In the genomic region with DNA sequence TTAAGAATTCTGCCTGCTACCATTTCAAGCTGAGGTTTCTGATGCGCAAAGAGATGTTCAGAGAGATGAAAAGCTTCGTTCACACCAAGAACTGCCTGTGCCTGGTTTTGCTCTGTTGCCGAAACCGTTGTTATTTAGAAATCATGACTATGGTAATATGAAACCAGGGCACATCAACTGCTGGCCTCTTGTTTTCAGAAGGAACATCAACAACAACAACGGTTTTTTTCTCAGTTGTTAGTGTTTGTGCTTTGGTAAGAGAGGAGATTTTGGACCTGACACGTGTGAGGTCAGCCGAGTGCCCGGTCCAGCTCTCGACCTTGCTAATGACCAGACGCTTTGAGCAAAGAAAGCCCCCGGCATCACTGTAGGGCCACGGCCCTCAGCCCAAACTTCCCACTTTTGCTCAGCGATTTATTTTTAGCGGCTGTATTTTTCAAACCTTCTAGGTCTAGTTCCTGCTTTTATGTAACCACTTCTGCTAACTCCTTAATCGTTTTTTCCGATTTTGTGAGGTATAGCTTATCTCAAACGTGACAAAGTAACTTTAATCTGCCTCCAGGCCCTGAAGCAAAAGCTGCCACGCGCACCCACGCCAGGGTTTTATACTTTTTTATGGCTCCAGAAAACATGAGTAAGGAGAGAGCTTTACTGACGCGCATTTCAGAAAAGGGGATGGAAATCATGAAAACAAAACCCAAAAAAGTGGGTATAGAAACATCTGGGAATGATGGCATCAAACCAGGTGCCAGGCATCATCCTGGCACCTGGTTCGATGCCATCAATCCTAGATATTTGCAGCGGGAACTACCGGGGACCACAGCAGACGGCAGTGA, we compare ENCODE assay signal across 9 cellular contexts. TPM values are rescaled to one million over a fixed set of nuclear protein-coding genes. Genes with fewer than 3 reads are reported as not detected.
DNase-seq lines count a peak whose midpoint lies in the region; ATAC-seq, FAIRE-seq and TF ChIP-seq lines count a peak whose summit lies in the region.
"Had no signal": no experiment of that assay in that cellular context is flagged by ENCODE, and none has a peak within 500 bp of the region (broad histone marks: within the 10 kb centered on the region; RNA-seq: fewer than 3 reads in every experiment).

No MANE protein-coding gene starts in this region.

- no TSS peak for BruUV-seq in OCI-LY7 (replicated peaks; lab: Mats Ljungman, UMichigan)

- no peak overlapping the region for H2AFZ ChIP-seq in OCI-LY7 (ENCODE audit: low read length)
- no peak overlapping the region for H2AFZ ChIP-seq in H1 (ENCODE audit: low read length)

- H3K36me3 ChIP-seq in BLaER1 (peaks cover 6% of the 10 kb centered on the region; the same call in 1 of the 2 replicates), OCI-LY7 (ENCODE audit: insufficient read depth, low read length) (peaks cover 8% of the 10 kb centered on the region; the same call in 1 of the 2 replicates), H1 (ENCODE audit: control insufficient read depth in 2 of 4, insufficient read depth in 4 of 4, low read length in 3 of 4) (no peaks in the 10 kb centered on the region; a peak in 1 of 8 replicates), testis (ENCODE audit: low read depth, missing control alignments) (no peaks in the 10 kb centered on the region)

- H3K14ac ChIP-seq in H1 (ENCODE audit: insufficient read length) = no peak overlapping the region

- no peaks in the 10 kb centered on the region for H3K9me2 ChIP-seq in OCI-LY7 (ENCODE audit: insufficient read depth, low read length)

- H2AK5ac ChIP-seq in H1 (ENCODE audit: low read depth, low read length) = no peak overlapping the region

- peak; percentile 74 for DNase-seq in OCI-LY7 (ENCODE audit: low spot score)
- no peak for DNase-seq in H1 (ENCODE audit: low read depth in 1 of 2, low spot score in 2 of 2)
- peak; percentile 66 for DNase-seq in testis
- DNase-seq in GM03348 (ENCODE audit: low spot score) = no peak

- H3K4me1 ChIP-seq in BLaER1 (peaks cover 100% of the 10 kb centered on the region), OCI-LY7 (ENCODE audit: insufficient read depth, low read length, poor library complexity, severe bottlenecking) (peaks cover 64% of the 10 kb centered on the region), H1 (replicated peaks in 1 of 4; ENCODE audit: control insufficient read depth in 3 of 4, insufficient read depth in 4 of 4, low read length in 3 of 4) (peaks cover 0 to 6% (median 2%) of the 10 kb centered on the region in 4 experiments; a peak in 3 of 7 replicates), testis (peaks cover 51% of the 10 kb centered on the region)

- no peak for TF ChIP-seq EP300 in H1 (IDR thresholded peaks at IDR 0.05; ENCODE audit: borderline replicate concordance in 1 of 2, low read depth in 2 of 2, low read length in 2 of 2)

- peaks cover 6% of the 10 kb centered on the region for H3K79me1 ChIP-seq in H1 (ENCODE audit: low read depth, low read length)

- H2BK120ac ChIP-seq in H1 (replicated peaks; ENCODE audit: low read depth, low read length) = no peak overlapping the region

- peaks cover 100% of the 10 kb centered on the region for H4K20me1 ChIP-seq in BLaER1
- peaks cover 3% of the 10 kb centered on the region; the same call in 1 of the 2 replicates for H4K20me1 ChIP-seq in OCI-LY7 (ENCODE audit: insufficient read depth, low read length)
- peaks cover 1 to 10% of the 10 kb centered on the region in 2 experiments for H4K20me1 ChIP-seq in H1 (replicated peaks in 1 of 2; ENCODE audit: control insufficient read depth in 1 of 2, insufficient read depth in 2 of 2, low read length in 2 of 2)

- peak; percentile 19 for FAIRE-seq in H1 (lab: Jason Lieb, UNC)
- FAIRE-seq: islet of Langerhans had no signal

- no peak overlapping the region for H3K4ac ChIP-seq in H1 (replicated peaks; ENCODE audit: insufficient read length, low read depth, low read length)

- TF ChIP-seq POLR2A in H1 (IDR thresholded peaks at IDR 0.05; ENCODE audit: control extremely low read depth in 1 of 2, low read depth in 2 of 2, low read length in 2 of 2) = no peak
- TF ChIP-seq POLR2A in testis (IDR thresholded peaks at IDR 0.05) = no peak

- H4K5ac ChIP-seq in H1 (ENCODE audit: insufficient read length, low read depth, low read length) = no peak overlapping the region

- no peak overlapping the region for H4K8ac ChIP-seq in H1 (ENCODE audit: extremely low read depth, insufficient read depth, low read length)

- intact Hi-C loops in OCI-LY7 (cut with micrococcal nuclease; ENCODE audit: unreplicated experiment) (loop anchor here (2.0 kb wide), 2 partner anchors 16 to 38 kb away; no protein-coding TSS in a partner anchor), testis (cut with DNase I; ENCODE audit: low total_unique reads) (no loop called here)

- 0 out of 2 replicates have a peak, but pooled peaks cover 7% of the 10 kb centered on the region for H3K23me2 ChIP-seq in H1 (ENCODE audit: low read depth, low read length)

- ATAC-seq in GM19463 (IDR thresholded peaks at IDR 0.05; ENCODE audit: unreplicated experiment) (peak; percentile 48), HG03442 (IDR thresholded peaks at IDR 0.05; ENCODE audit: unreplicated experiment) (no peak), HG02884 (IDR thresholded peaks at IDR 0.05; ENCODE audit: unreplicated experiment) (no peak)

- TF ChIP-seq RAD21 in H1 (IDR thresholded peaks at IDR 0.05 in 1 of 2, conservative IDR thresholded peaks at IDR 0.05 in 1 of 2; ENCODE audit: low read depth in 2 of 2, low read length in 2 of 2) = no peak

- H2BK20ac ChIP-seq in H1 (ENCODE audit: low read length) = no peak overlapping the region

- no peak overlapping the region for H2BK15ac ChIP-seq in H1 (ENCODE audit: low read length)

- no peak overlapping the region for H2BK5ac ChIP-seq in H1 (ENCODE audit: low read depth, low read length)

- CTCF ChIA-PET in OCI-LY7 (lab: Charles Lee; ENCODE audit: unreplicated experiment) (interaction anchor here (0.6 to 1.2 kb wide), 2 partner anchors 16 to 24 kb away, joined by 3 read pairs; no protein-coding TSS in a partner anchor), H1 (lab: Charles Lee; ENCODE audit: partially characterized antibody) (interaction anchor here (0.6 to 6.0 kb wide), 7 partner anchors 10 to 120 kb away, joined by 3 to 37 read pairs (median 4); no protein-coding TSS in a partner anchor)

- H3K4me3 ChIP-seq in BLaER1 = peak overlapping the region; percentile 46
- peak overlapping the region; percentile 52 for H3K4me3 ChIP-seq in OCI-LY7 (ENCODE audit: low read depth, low read length, poor library complexity, severe bottlenecking)
- H3K4me3 ChIP-seq in H1 (ENCODE audit: extremely low read depth in 1 of 4, insufficient read depth in 2 of 4, low read depth in 3 of 4, low read length in 4 of 4) = no peak overlapping the region
- no peak overlapping the region for H3K4me3 ChIP-seq in testis

- H3K18ac ChIP-seq in H1 (ENCODE audit: extremely low read depth, low read length) = no peak overlapping the region

- H3K9ac ChIP-seq in BLaER1 = peak overlapping the region; percentile 58
- no peak overlapping the region; a peak in 1 of 7 replicates for H3K9ac ChIP-seq in H1 (replicated peaks in 1 of 4; ENCODE audit: extremely low read depth in 1 of 4, low read depth in 3 of 4, low read length in 3 of 4)

- H3K27me3 ChIP-seq in BLaER1 (peaks cover 26% of the 10 kb centered on the region), H1 (replicated peaks in 1 of 4; ENCODE audit: control insufficient read depth in 3 of 4, extremely low read depth in 1 of 4, insufficient read depth in 3 of 4, low read length in 3 of 4) (no peaks in the 10 kb centered on the region), testis (no peaks in the 10 kb centered on the region)

- no peak for TF ChIP-seq CTCF in OCI-LY7 (conservative IDR thresholded peaks at IDR 0.05; ENCODE audit: low read length)
- no peak for TF ChIP-seq CTCF in H1 (IDR thresholded peaks at IDR 0.05; ENCODE audit: control extremely low read depth in 1 of 3, insufficient read depth in 1 of 3, low read depth in 1 of 3, low read length in 3 of 3)
- no peak for TF ChIP-seq CTCF in testis (IDR thresholded peaks at IDR 0.05)

- POLR2A ChIA-PET in OCI-LY7 (lab: Charles Lee) (interaction anchor here (1.0 to 1.6 kb wide), 3 partner anchors 16 to 219 kb away, joined by 3 to 6 read pairs (median 5); no protein-coding TSS in a partner anchor), H1 (lab: Charles Lee; ENCODE audit: partially characterized antibody) (interaction anchor here (0.8 to 1.2 kb wide), 3 partner anchors 10 to 106 kb away, joined by 3 read pairs; no protein-coding TSS in a partner anchor)

- 0 out of 2 replicates have a peak overlapping the region, but pooled peaks have one; percentile 27 for H2BK12ac ChIP-seq in H1 (ENCODE audit: low read depth, low read length)

- no peaks in the 10 kb centered on the region for H3K9me3 ChIP-seq in BLaER1
- H3K9me3 ChIP-seq in OCI-LY7 (ENCODE audit: low read length) = no peaks in the 10 kb centered on the region
- H3K9me3 ChIP-seq in H1 (ENCODE audit: insufficient read depth in 2 of 2, low read depth in 1 of 2, low read length in 1 of 2) = no peaks in the 10 kb centered on the region
- no peaks in the 10 kb centered on the region for H3K9me3 ChIP-seq in testis

- no peak overlapping the region for H3K23ac ChIP-seq in H1 (ENCODE audit: insufficient read length)

- H3K56ac ChIP-seq in H1 (replicated peaks; ENCODE audit: insufficient read length, low read depth, low read length) = no peak overlapping the region

- no peak overlapping the region for H4K91ac ChIP-seq in H1 (replicated peaks; ENCODE audit: insufficient read length, low read length)

- H3K79me2 ChIP-seq in OCI-LY7 (ENCODE audit: insufficient read depth, low read depth, low read length) = no peaks in the 10 kb centered on the region
- H3K79me2 ChIP-seq in H1 (ENCODE audit: control insufficient read depth in 1 of 2, insufficient read depth in 2 of 2, low read length in 2 of 2) = no peaks in the 10 kb centered on the region

- H3K4me2 ChIP-seq in BLaER1 (peak overlapping the region; percentile 82), OCI-LY7 (ENCODE audit: low read length) (peak overlapping the region; percentile 73), H1 (ENCODE audit: insufficient read depth in 1 of 2, low read depth in 2 of 2, low read length in 2 of 2) (no peak overlapping the region)

- H3K27ac ChIP-seq in BLaER1 (peak overlapping the region; percentile 66), OCI-LY7 (ENCODE audit: low read depth, low read length, poor library complexity, severe bottlenecking) (peak overlapping the region; percentile 76), H1 (ENCODE audit: low read depth, low read length) (no peak overlapping the region), testis (peak overlapping the region; percentile 79 to 86)

- 83% methylated on average over 26 of the region's 26 CpGs; no CpG with 5 or more reads in 1 of the 2 experiments for WGBS in H1 (ENCODE audit: extremely low coverage in 1 of 2, insufficient coverage in 1 of 2, insufficient read length in 1 of 2, insufficient replicate concordance in 2 of 2, low coverage in 1 of 2, low lambda C conversion rate in 2 of 2, missing lambda C conversion rate in 1 of 2), 2 experiments
- 38 to 43% methylated on average over 26 of the region's 26 CpGs for WGBS in testis, 2 donors

RNA-seq across cellular contexts. Expression of gene KLF2, which starts 42.0 kb away (rescaled TPM):
- 4.5 and 8.6 TPM in 2 replicates for total RNA-seq in OCI-LY7 (2014; rRNA removed; shearing (Covaris generic))
- 6.2 and 8.2 TPM in 2 replicates for total RNA-seq in OCI-LY7 (2022)
- 0.19 and 0.52 TPM in 2 replicates for total RNA-seq in H1 (2021; fragmentation: NEBNext Ultra II Directional; extraction: Animal tissue kit (Norgen Biotek cat#: 25700))
- 0.11 and 0.33 TPM in 2 replicates for polyA plus RNA-seq in H1 (2011; rRNA removed)
- polyA plus RNA-seq in H1 (2011; cell fraction: cytosol; rRNA removed) = not detected
- polyA plus RNA-seq in H1 (2011; cell fraction: nucleus; rRNA removed) = 0.27 TPM
- polyA plus RNA-seq in H1 (2012, experiment 1 of 2) = 0.17 to 0.43 TPM (median 0.22 TPM) in 3 of 4 replicates, not detected in the other
- 0.35 TPM for polyA plus RNA-seq in H1 (2012, experiment 2 of 2)
- 0.32 TPM for polyA plus RNA-seq in H1 (2013, experiment 1 of 2)
- polyA plus RNA-seq in H1 (2013, experiment 2 of 2) = 0.31 TPM
- polyA minus RNA-seq in H1 (2011; rRNA and poly(A)+ RNA removed) = not detected in 2 replicates
- not detected for polyA minus RNA-seq in H1 (2011; cell fraction: cytosol; rRNA and poly(A)+ RNA removed)
- polyA minus RNA-seq in H1 (2011; cell fraction: nucleus; rRNA and poly(A)+ RNA removed) = 0.50 TPM
- 10 to 100 TPM; 42.4 to 74.9 TPM for total RNA-seq in testis
- 40.2 TPM for polyA plus RNA-seq in testis (ENCODE audit: insufficient read depth, low read depth, low replicate concordance)

Comparison
In these comparisons a context has a peak if more than half of its experiments do, and no peak if none do; other contexts are left out.
1. H3K4me2 ChIP-seq: peak in BLaER1 (single experiment) and OCI-LY7 (single experiment); none in H1 (0 of 2).
2. H3K4me3 ChIP-seq: peak in BLaER1 (single experiment) and OCI-LY7 (single experiment); none in H1 (0 of 4) and testis (0 of 2).
3. DNase-seq: peak in OCI-LY7 (single experiment) and testis (single experiment); none in H1 (0 of 2) and GM03348 (single experiment).
4. RNA of gene KLF2, which starts 42.0 kb away (total RNA-seq): 42.4 to 74.9 TPM in testis; 4.5 to 8.6 TPM in OCI-LY7 and 0.19 to 0.52 TPM in H1; every median in the first group is over 4 times any median in the second.